ENCODE assay signal across 1 cellular context in genomic region chr9:131528886-131529505, GRCh38.
TF ChIP-seq lines count a peak whose summit lies in the region.

No MANE protein-coding gene starts in this region.

TF ChIP-seq in K562, 482 proteins besides CTCF, POLR2A, EP300 and RAD21:
- TF ChIP-seq RBFOX2 (IDR thresholded peaks at IDR 0.05; ENCODE audit: low read depth, low read length) (peak; percentile 36; the same call in 1 of the 2 replicates), MAZ (CRISPR knock-in tag; conservative IDR thresholded peaks at IDR 0.05 in 1 of 2, IDR thresholded peaks at IDR 0.05 in 1 of 2) (no peak), SIN3B (IDR thresholded peaks at IDR 0.05; ENCODE audit: low read depth) (no peak), RHOXF2B (CRISPR knock-in tag; conservative IDR thresholded peaks at IDR 0.05) (no peak)
